Comparison of ENCODE assay signal across 26 cellular contexts in the genomic region with DNA sequence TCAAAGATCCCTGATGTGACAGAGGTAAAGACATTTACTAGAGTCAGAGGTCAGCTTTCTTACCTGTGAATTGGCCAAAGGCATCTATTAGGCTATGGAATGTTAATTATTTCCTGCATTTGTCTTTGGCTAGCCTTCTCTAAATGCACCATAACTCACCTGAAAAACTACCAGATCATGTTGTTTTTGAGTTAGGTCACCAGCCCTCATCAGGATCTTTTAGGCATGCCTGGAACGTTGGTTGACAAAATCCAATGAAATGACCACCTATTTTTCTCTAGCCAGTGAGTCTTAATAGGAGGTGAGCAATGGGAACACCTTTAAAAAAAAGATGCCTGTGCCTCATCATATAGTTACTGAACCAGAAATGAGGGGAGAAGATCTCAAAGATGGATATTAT. TPM values are rescaled to one million over a fixed set of nuclear protein-coding genes. Genes with fewer than 3 reads are reported as not detected.
"Had no signal": no experiment of that assay in that cellular context is flagged by ENCODE, and none has a peak within 500 bp of the region (broad histone marks: within the 10 kb centered on the region; RNA-seq: fewer than 3 reads in every experiment).

No MANE protein-coding gene starts in this region.

- H3K27me3 ChIP-seq: colonic mucosa, esophagus squamous epithelium, gastrocnemius medialis, heart right ventricle, left lung had no signal

- H3K27ac ChIP-seq: colonic mucosa, epithelial cell of prostate, esophagus squamous epithelium, gastrocnemius medialis, heart right ventricle, left lung, lower lobe of right lung had no signal

- H3K9me3 ChIP-seq: colonic mucosa, esophagus squamous epithelium, gastrocnemius medialis, heart right ventricle, left lung, lower lobe of right lung had no signal

- DNase-seq: cerebellar nuclear complex; colonic mucosa; cortex of kidney; effector CD4-positive, alpha-beta T cell; effector memory CD4-positive, alpha-beta T cell; erythroblast; esophagus squamous epithelium; foreskin fibroblast; foreskin melanocyte; gastrocnemius medialis; glutamatergic neuron; head of caudate nucleus; heart right ventricle; hippocampal formation; immature natural killer cell; left cardiac atrium; left lung; left ventricle myocardium superior; lower lobe of right lung; mesenchymal stem cell; midbrain; naive B cell had no signal

- H3K36me3 ChIP-seq: colonic mucosa, esophagus squamous epithelium, gastrocnemius medialis, heart right ventricle, left lung, lower lobe of right lung had no signal

- H3K4me3 ChIP-seq: colonic mucosa, esophagus squamous epithelium, gastrocnemius medialis, heart right ventricle, left lung, lower lobe of right lung had no signal

- H3K4me1 ChIP-seq: colonic mucosa, esophagus squamous epithelium, gastrocnemius medialis, heart right ventricle, left lung, lower lobe of right lung had no signal

RNA-seq across cellular contexts. Expression of a gene that starts 46.2 kb away (rescaled TPM):
- total RNA-seq: endothelial cell of umbilical vein, esophagus mucosa, mononuclear cell had no signal
- polyA plus RNA-seq: immature natural killer cell had no signal
